16 cellular contexts compared by ENCODE assay signal in the genomic region with DNA sequence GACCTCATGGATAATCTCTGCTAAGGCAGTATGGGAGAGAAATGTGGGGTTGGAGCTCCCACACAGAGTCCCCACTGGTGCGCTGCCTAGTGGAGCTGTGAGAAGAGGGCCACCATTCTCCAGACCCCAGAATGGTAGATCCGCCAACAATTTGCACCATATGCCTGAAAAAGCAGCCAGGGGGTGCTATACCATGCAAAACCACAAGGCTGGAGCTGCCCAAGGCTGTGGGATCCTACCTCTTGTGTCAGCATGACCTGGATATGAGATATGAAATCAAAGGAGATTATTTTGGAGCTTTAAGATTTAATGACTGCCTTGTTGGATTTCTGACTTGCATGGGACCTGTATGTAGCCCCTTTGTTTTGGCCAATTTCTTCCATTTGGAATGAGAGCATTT. TPM values are rescaled to one million over a fixed set of nuclear protein-coding genes. Genes with fewer than 3 reads are reported as not detected.
DNase-seq lines count a peak whose midpoint lies in the region; TF ChIP-seq lines count a peak whose summit lies in the region.
"Had no signal": no experiment of that assay in that cellular context is flagged by ENCODE, and none has a peak within 500 bp of the region (broad histone marks: within the 10 kb centered on the region; RNA-seq: fewer than 3 reads in every experiment).

No MANE protein-coding gene starts in this region.

- no peak overlapping the region for H4K8ac ChIP-seq in H9 (replicated peaks; ENCODE audit: insufficient read length, low read depth, low read length)

- no peak overlapping the region for H3K9ac ChIP-seq in H9 (ENCODE audit: extremely low read depth, insufficient read length, low read length)

- H3K27me3 ChIP-seq in H9 (ENCODE audit: insufficient read depth, low read length) (no peaks in the 10 kb centered on the region; the same call in 1 of the 2 replicates), osteoblast (ENCODE audit: insufficient read depth, low read length) (peaks cover 16% of the 10 kb centered on the region), ascending aorta (no peaks in the 10 kb centered on the region)

- H4K5ac ChIP-seq in H9 (ENCODE audit: insufficient read length, low read depth, low read length) = no peak overlapping the region

- H3K4me3 ChIP-seq in cardiac fibroblast (replicated peaks in 1 of 2; ENCODE audit: low read depth in 2 of 2, low read length in 2 of 2) = no peak overlapping the region
- no peak overlapping the region for H3K4me3 ChIP-seq in osteoblast (ENCODE audit: insufficient read depth, low read length)
- no peak overlapping the region for H3K4me3 ChIP-seq in ascending aorta

- H4K20me1 ChIP-seq in H9 (ENCODE audit: control insufficient read depth, insufficient read depth, insufficient read length) = no peaks in the 10 kb centered on the region
- H4K20me1 ChIP-seq in osteoblast (ENCODE audit: insufficient read depth, low read length) = no peaks in the 10 kb centered on the region

- H3K4me1 ChIP-seq in H9 (ENCODE audit: insufficient read depth, low read length) (no peaks in the 10 kb centered on the region), osteoblast (ENCODE audit: insufficient read depth, low read length) (no peaks in the 10 kb centered on the region), ascending aorta (no peaks in the 10 kb centered on the region)

- no peak overlapping the region for H3K27ac Mint-ChIP-seq in H9
- no peak overlapping the region for H3K27ac Mint-ChIP-seq in osteocyte (ENCODE audit: unreplicated experiment)
- H3K27ac Mint-ChIP-seq: CD4-positive, alpha-beta T cell had no signal

- no peak overlapping the region for H3T11ph ChIP-seq in H9 (ENCODE audit: low read length)

- H4K91ac ChIP-seq in H9 (ENCODE audit: insufficient read length, low read depth, low read length) = no peak overlapping the region

- no peak overlapping the region for H2BK15ac ChIP-seq in H9 (ENCODE audit: low read depth, low read length)

- H3K4me1 Mint-ChIP-seq in H9 (no peaks in the 10 kb centered on the region), osteocyte (ENCODE audit: unreplicated experiment) (no peaks in the 10 kb centered on the region)

- no peaks in the 10 kb centered on the region for H3K23me2 ChIP-seq in H9 (ENCODE audit: insufficient read length, low read depth, low read length, poor library complexity, severe bottlenecking)

- no peak overlapping the region for H3K4ac ChIP-seq in H9 (ENCODE audit: low read depth, low read length)

- TF ChIP-seq CTCF in H9 (conservative IDR thresholded peaks at IDR 0.05) = peak; percentile 33; the same call in 1 of the 3 replicates
- peak; percentile 9 for TF ChIP-seq CTCF in cardiac fibroblast (IDR thresholded peaks at IDR 0.05; ENCODE audit: low read depth, low read length)
- TF ChIP-seq CTCF in osteoblast (IDR thresholded peaks at IDR 0.05; ENCODE audit: extremely low read depth, low read depth, low read length) = peak; percentile 9
- TF ChIP-seq CTCF in osteocyte (IDR thresholded peaks at IDR 0.05) = no peak
- no peak for TF ChIP-seq CTCF in ascending aorta (IDR thresholded peaks at IDR 0.05)

- DNase-seq in activated CD4-positive, alpha-beta T cell treated with anti-CD3 and anti-CD28 coated beads for 48 hours = peak; percentile 6
- DNase-seq in activated CD4-positive, alpha-beta T cell treated with anti-CD3 and anti-CD28 coated beads, Interleukin-2, amount 50 U/mL, for 1 hour = no peak
- DNase-seq in H9 (no peak), cardiac fibroblast (ENCODE audit: low read depth in 2 of 2) (no peak), osteoblast (ENCODE audit: insufficient read length, low spot score, missing footprints) (no peak), osteocyte (ENCODE audit: extremely low spot score, unreplicated experiment) (no peak), ascending aorta (ENCODE audit: low spot score in 2 of 2) (no peak)
- DNase-seq: CD4-positive, alpha-beta T cell; NCI-H187; NCI-H345; NCI-H526; NK-92 treated with Interleukin-12 subunit alpha and Interleukin-12 subunit beta, amount 100 ng/mL, for 24 hours; OCI-M1; RPMI8226; SIG-M5 had no signal

- H2BK20ac ChIP-seq in H9 (ENCODE audit: low read depth, low read length, poor library complexity, severe bottlenecking) = no peak overlapping the region

- 0 out of 2 replicates have a peak, but pooled peaks cover 2% of the 10 kb centered on the region for H3K27me3 Mint-ChIP-seq in H9 (ENCODE audit: low read depth)
- peaks cover 37% of the 10 kb centered on the region for H3K27me3 Mint-ChIP-seq in osteocyte (ENCODE audit: unreplicated experiment)

- no peak overlapping the region for H3K4me2 ChIP-seq in H9 (ENCODE audit: insufficient read depth, insufficient read length, low read length)
- H3K4me2 ChIP-seq in osteoblast (ENCODE audit: insufficient read depth, low read length) = no peak overlapping the region

- H3K36me3 Mint-ChIP-seq in H9 (ENCODE audit: insufficient read depth in 1 of 3, low read depth in 3 of 3) (peaks cover 0 to 5% (median 0%) of the 10 kb centered on the region in 3 experiments; a peak in 2 of 7 replicates), osteocyte (ENCODE audit: unreplicated experiment) (no peaks in the 10 kb centered on the region)

- no peak overlapping the region for H2BK12ac ChIP-seq in H9 (ENCODE audit: insufficient read length, low read depth, low read length)

- no peak overlapping the region for H2AFZ ChIP-seq in H9 (ENCODE audit: low read length)
- H2AFZ ChIP-seq in osteoblast (ENCODE audit: low read length) = no peak overlapping the region

- H3K14ac ChIP-seq in H9 (ENCODE audit: insufficient read depth, low read length) = no peak overlapping the region

- no peak overlapping the region for H2AK5ac ChIP-seq in H9 (ENCODE audit: insufficient read length, low read length)

- intact Hi-C loops in ascending aorta (cut with DNase I) = no loop called here

- H3K79me2 ChIP-seq in H9 (ENCODE audit: insufficient read depth, low read length) (no peaks in the 10 kb centered on the region), osteoblast (ENCODE audit: insufficient read depth, low read length) (no peaks in the 10 kb centered on the region)

- no peak overlapping the region for H3K18ac ChIP-seq in H9 (ENCODE audit: insufficient read length, low read depth, low read length)

- H3K36me3 ChIP-seq in osteoblast (ENCODE audit: insufficient read depth, low read length) = no peaks in the 10 kb centered on the region
- no peaks in the 10 kb centered on the region for H3K36me3 ChIP-seq in ascending aorta

- no peak overlapping the region for H3K56ac ChIP-seq in H9 (ENCODE audit: insufficient read length, low read depth, low read length)

- H3K79me1 ChIP-seq in H9 (ENCODE audit: insufficient read depth, low read depth, low read length, poor library complexity, severe bottlenecking) = no peaks in the 10 kb centered on the region

- no peak overlapping the region for H2BK5ac ChIP-seq in H9 (ENCODE audit: insufficient read length, low read length)

- WGBS in H9 (ENCODE audit: extremely low coverage, insufficient read length, low lambda C conversion rate) = no CpG with 5 or more reads among the region's 2 CpGs

- no peak overlapping the region for H2BK120ac ChIP-seq in H9 (ENCODE audit: low read depth, low read length, poor library complexity, severe bottlenecking)

- H3K23ac ChIP-seq in H9 (ENCODE audit: insufficient read length, low read depth, low read length) = no peak overlapping the region

- H3K9me3 Mint-ChIP-seq in H9 (peaks cover 16 to 21% of the 10 kb centered on the region in 2 experiments), osteocyte (ENCODE audit: unreplicated experiment) (peaks cover 5% of the 10 kb centered on the region)

- H3K27ac ChIP-seq in H9 (ENCODE audit: insufficient read length, low read depth, low read length) (no peak overlapping the region), osteoblast (ENCODE audit: low read depth, low read length) (no peak overlapping the region), ascending aorta (no peak overlapping the region)

- no peak overlapping the region for H3K4me3 Mint-ChIP-seq in H9
- H3K4me3 Mint-ChIP-seq in osteocyte (ENCODE audit: unreplicated experiment) = no peak overlapping the region
- H3K4me3 Mint-ChIP-seq: CD4-positive, alpha-beta T cell had no signal

- H3K9me3 ChIP-seq in H9 (ENCODE audit: control insufficient read depth, low read depth, low read length) = peaks cover 6% of the 10 kb centered on the region
- H3K9me3 ChIP-seq in osteoblast (ENCODE audit: low read depth, low read length) = peaks cover 6% of the 10 kb centered on the region
- H3K9me3 ChIP-seq in ascending aorta = peaks cover 0 to 6% of the 10 kb centered on the region in 2 donors

RNA-seq across cellular contexts. Expression of a gene that starts 27.0 kb away (rescaled TPM):
- total RNA-seq in H9 (2021) (not detected in 2 replicates), osteoblast (17.7 and 25.0 TPM in 2 replicates), osteocyte (16.8 and 17.6 TPM in 2 replicates), ascending aorta (3.3 TPM)

RNA-seq across cellular contexts. Expression of a gene that starts 51.0 kb away (rescaled TPM):
- not detected in 2 replicates for total RNA-seq in H9 (2021)
- under 0.01 TPM in 1 of 2 replicates, not detected in the other for total RNA-seq in osteoblast
- not detected in 2 replicates for total RNA-seq in osteocyte
- total RNA-seq in ascending aorta = not detected
- total RNA-seq: CD4-positive, alpha-beta T cell; HT1080 had no signal

RNA-seq across cellular contexts. Expression of a gene that starts 56.9 kb away (rescaled TPM):
- 9.5 and 13.6 TPM in 2 replicates for total RNA-seq in H9 (2021)
- total RNA-seq in osteoblast = 34.4 and 40.4 TPM in 2 replicates
- total RNA-seq in osteocyte = 23.7 and 25.6 TPM in 2 replicates
- total RNA-seq in ascending aorta = 6.9 TPM

RNA-seq across cellular contexts. Expression of a gene that starts 57.4 kb away (rescaled TPM):
- 0.07 TPM in 1 of 2 replicates, not detected in the other for total RNA-seq in H9 (2021)
- 29.3 and 30.4 TPM in 2 replicates for total RNA-seq in osteoblast
- 15.0 and 15.6 TPM in 2 replicates for total RNA-seq in osteocyte
- 5.6 TPM for total RNA-seq in ascending aorta

Comparison
In these comparisons a context has a peak if more than half of its experiments do, and no peak if none do; other contexts are left out.
1. CTCF ChIP-seq: peak in H9 (single experiment), cardiac fibroblast (single experiment) and osteoblast (single experiment); none in osteocyte (single experiment) and ascending aorta (0 of 3).